22 cellular contexts compared by ENCODE assay signal in genomic region chr21:45408271-45408791, GRCh38. TPM values are rescaled to one million over a fixed set of nuclear protein-coding genes. Genes with fewer than 3 reads are reported as not detected.
DNase-seq lines count a peak whose midpoint lies in the region; ATAC-seq and TF ChIP-seq lines count a peak whose summit lies in the region.
"Had no signal": no experiment of that assay in that cellular context is flagged by ENCODE, and none has a peak within 500 bp of the region (broad histone marks: within the 10 kb centered on the region; RNA-seq: fewer than 3 reads in every experiment).

No MANE protein-coding gene starts in this region.

- peak overlapping the region; percentile 69 for H3K27ac Mint-ChIP-seq in Caco-2 (ENCODE audit: unreplicated experiment)
- H3K27ac Mint-ChIP-seq in nephron progenitor cell: no peak overlapping the region
- no peak overlapping the region for H3K27ac Mint-ChIP-seq in T-helper 2 cell treated with Interferon-gamma antibody and Interleukin-4, amounts not matched to agents 5 μg/mL and 100 μg/mL, for 36 hours
- H3K27ac Mint-ChIP-seq: activated CD4-positive, alpha-beta T cell treated with anti-CD3 and anti-CD28 coated beads, Interleukin-2, amount 10 ng/mL, durations not matched to agents 7 days and 5 days; activated naive CD8-positive, alpha-beta T cell treated with anti-CD3 and anti-CD28 coated beads, Interleukin-2, amount 10 ng/mL, durations not matched to agents 7 days and 5 days; stimulated activated naive B cell treated with anti-CD40 and anti-IgM and Interleukin-4, amounts not matched to agents 10 μg/mL and 1 μg/mL and 100 μg/mL, for 72 hours had no signal

- intact Hi-C loops in Caco-2 (cut with micrococcal nuclease; ENCODE audit: unreplicated experiment) (no loop called here), left ventricle myocardium superior (cut with micrococcal nuclease) (no loop called here)

- no peak for DNase-seq in Caco-2
- peak; percentile 44 for DNase-seq in RWPE2 (ENCODE audit: low spot score)
- peak; percentile 16 for DNase-seq in left ventricle myocardium superior
- no peak for DNase-seq in nephron progenitor cell
- DNase-seq in T-helper 2 cell treated with Interferon-gamma antibody and Interleukin-4, amounts not matched to agents 5 μg/mL and 100 μg/mL, for 36 hours (ENCODE audit: low spot score): no peak
- DNase-seq in activated naive CD4-positive, alpha-beta T cell treated with anti-CD3 and anti-CD28 coated beads, Interleukin-2, amount 50 U/mL, for 16 hours: no peak
- DNase-seq: ACHN; activated CD4-positive, alpha-beta T cell treated with anti-CD3 and anti-CD28 coated beads, Interleukin-2, amount 10 ng/mL, durations not matched to agents 7 days and 5 days; activated naive CD8-positive, alpha-beta T cell treated with anti-CD3 and anti-CD28 coated beads, Interleukin-2, amount 10 ng/mL, durations not matched to agents 7 days and 5 days; EL; foreskin melanocyte; GOT3; MM.1S; NCI-H2081; NCI-H748 treated with DMSO at 0.1 percent for 48 hours; SHP77 treated with DMSO at 0.1 percent for 48 hours; stimulated activated naive B cell treated with anti-CD40 and anti-IgM and Interleukin-4, amounts not matched to agents 10 μg/mL and 1 μg/mL and 100 μg/mL, for 72 hours; T-helper 9 cell had no signal

- H3K4me3 Mint-ChIP-seq in Caco-2 (ENCODE audit: unreplicated experiment): peak overlapping the region; percentile 76
- peak overlapping the region; percentile 60 for H3K4me3 Mint-ChIP-seq in nephron progenitor cell
- H3K4me3 Mint-ChIP-seq in T-helper 2 cell treated with Interferon-gamma antibody and Interleukin-4, amounts not matched to agents 5 μg/mL and 100 μg/mL, for 36 hours: no peak overlapping the region
- H3K4me3 Mint-ChIP-seq: activated CD4-positive, alpha-beta T cell treated with anti-CD3 and anti-CD28 coated beads, Interleukin-2, amount 10 ng/mL, durations not matched to agents 7 days and 5 days; activated naive CD8-positive, alpha-beta T cell treated with anti-CD3 and anti-CD28 coated beads, Interleukin-2, amount 10 ng/mL, durations not matched to agents 7 days and 5 days; stimulated activated naive B cell treated with anti-CD40 and anti-IgM and Interleukin-4, amounts not matched to agents 10 μg/mL and 1 μg/mL and 100 μg/mL, for 72 hours had no signal

- H3K4me3 ChIP-seq in Caco-2 (ENCODE audit: low read depth, low read length): no peak overlapping the region
- H3K4me3 ChIP-seq in RWPE2 (ENCODE audit: severe bottlenecking): no peak overlapping the region
- H3K4me3 ChIP-seq: skin epidermis had no signal

- BruUV-seq in Caco-2 (replicated peaks; lab: Mats Ljungman, UMichigan): no TSS peak

- H3K9me3 Mint-ChIP-seq in Caco-2 (ENCODE audit: unreplicated experiment) (no peaks in the 10 kb centered on the region), nephron progenitor cell (no peaks in the 10 kb centered on the region)
- no peaks in the 10 kb centered on the region for H3K9me3 Mint-ChIP-seq in T-helper 2 cell treated with Interferon-gamma antibody and Interleukin-4, amounts not matched to agents 5 μg/mL and 100 μg/mL, for 36 hours
- H3K9me3 Mint-ChIP-seq: activated CD4-positive, alpha-beta T cell treated with anti-CD3 and anti-CD28 coated beads, Interleukin-2, amount 10 ng/mL, durations not matched to agents 7 days and 5 days; activated naive CD8-positive, alpha-beta T cell treated with anti-CD3 and anti-CD28 coated beads, Interleukin-2, amount 10 ng/mL, durations not matched to agents 7 days and 5 days; stimulated activated naive B cell treated with anti-CD40 and anti-IgM and Interleukin-4, amounts not matched to agents 10 μg/mL and 1 μg/mL and 100 μg/mL, for 72 hours had no signal

- ATAC-seq in RWPE2 (ENCODE audit: low read depth) (no peak), left ventricle myocardium superior (no peak), GM19455 (IDR thresholded peaks at IDR 0.05; ENCODE audit: unreplicated experiment) (no peak), GM18867 (IDR thresholded peaks at IDR 0.05; ENCODE audit: unreplicated experiment) (no peak)
- ATAC-seq: stimulated activated naive B cell treated with anti-CD40 and anti-IgM and Interleukin-4, amounts not matched to agents 10 μg/mL and 1 μg/mL and 100 μg/mL, for 72 hours had no signal

- H3K4me1 ChIP-seq in Caco-2: peaks cover 60% of the 10 kb centered on the region
- peaks cover 34% of the 10 kb centered on the region for H3K4me1 ChIP-seq in RWPE2 (ENCODE audit: insufficient read depth, poor library complexity, severe bottlenecking)

- CTCF ChIA-PET in Caco-2 (lab: Charles Lee): no interaction called here

- H3K27me3 ChIP-seq in Caco-2 (replicated peaks; ENCODE audit: control insufficient read depth, insufficient read depth, low read length): no peaks in the 10 kb centered on the region
- no peaks in the 10 kb centered on the region for H3K27me3 ChIP-seq in RWPE2 (ENCODE audit: insufficient read depth, poor library complexity, severe bottlenecking)

- H3K36me3 ChIP-seq in Caco-2 (ENCODE audit: control insufficient read depth, insufficient read depth, low read length) (peaks cover 2% of the 10 kb centered on the region; the same call in 1 of the 2 replicates), RWPE2 (ENCODE audit: low read depth) (no peaks in the 10 kb centered on the region)
- H3K36me3 ChIP-seq: neutrophil had no signal

- H3K36me3 Mint-ChIP-seq in Caco-2 (ENCODE audit: insufficient read depth, unreplicated experiment) (peaks cover 34% of the 10 kb centered on the region), nephron progenitor cell (ENCODE audit: low read depth) (no peaks in the 10 kb centered on the region)
- no peaks in the 10 kb centered on the region for H3K36me3 Mint-ChIP-seq in T-helper 2 cell treated with Interferon-gamma antibody and Interleukin-4, amounts not matched to agents 5 μg/mL and 100 μg/mL, for 36 hours (ENCODE audit: low read depth)
- H3K36me3 Mint-ChIP-seq: activated naive CD8-positive, alpha-beta T cell treated with anti-CD3 and anti-CD28 coated beads, Interleukin-2, amount 10 ng/mL, durations not matched to agents 7 days and 5 days had no signal

- H3K4me1 Mint-ChIP-seq in Caco-2 (ENCODE audit: low read depth, unreplicated experiment) (peaks cover 25% of the 10 kb centered on the region), nephron progenitor cell (peaks cover 82% of the 10 kb centered on the region)
- peaks cover 2% of the 10 kb centered on the region for H3K4me1 Mint-ChIP-seq in T-helper 2 cell treated with Interferon-gamma antibody and Interleukin-4, amounts not matched to agents 5 μg/mL and 100 μg/mL, for 36 hours (ENCODE audit: low read depth)

- H3K9me3 ChIP-seq in Caco-2 (no peaks in the 10 kb centered on the region), RWPE2 (ENCODE audit: severe bottlenecking) (no peaks in the 10 kb centered on the region)
- H3K9me3 ChIP-seq: neutrophil had no signal

- POLR2A ChIA-PET in Caco-2 (lab: Charles Lee): interaction anchor here (0.6 kb wide), 1 partner anchor 56 kb away, joined by 3 read pairs; no protein-coding TSS in a partner anchor

- H3K27ac ChIP-seq in RWPE2 (ENCODE audit: poor library complexity, severe bottlenecking): no peak overlapping the region
- H3K27ac ChIP-seq: neutrophil had no signal

- H3K27me3 Mint-ChIP-seq in Caco-2 (ENCODE audit: insufficient read depth, unreplicated experiment) (no peaks in the 10 kb centered on the region), nephron progenitor cell (ENCODE audit: low read depth, poor library complexity) (peaks cover 11% of the 10 kb centered on the region)
- peaks cover 28% of the 10 kb centered on the region for H3K27me3 Mint-ChIP-seq in T-helper 2 cell treated with Interferon-gamma antibody and Interleukin-4, amounts not matched to agents 5 μg/mL and 100 μg/mL, for 36 hours (ENCODE audit: low read depth)

- TF ChIP-seq CTCF in Caco-2 (IDR thresholded peaks at IDR 0.05; ENCODE audit: insufficient read depth in 1 of 2, low read depth in 1 of 2, low read length in 1 of 2, severe bottlenecking in 1 of 2, unreplicated experiment in 1 of 2) (no peak), RWPE2 (IDR thresholded peaks at IDR 0.05; ENCODE audit: poor library complexity, severe bottlenecking) (no peak), nephron progenitor cell (IDR thresholded peaks at IDR 0.05) (no peak)

RNA-seq across cellular contexts. Expression of gene COL18A1, which starts 3.4 kb away (rescaled TPM):
- 160 and 170 TPM in 2 replicates for total RNA-seq in Caco-2 (2022)
- total RNA-seq in left ventricle myocardium superior: 52.4 TPM

Comparison
In these comparisons a context has a peak if more than half of its experiments do, and no peak if none do; other contexts are left out.
1. DNase-seq: peak in RWPE2 (single experiment) and left ventricle myocardium superior (single experiment); none in Caco-2 (0 of 2), nephron progenitor cell (single experiment), T-helper 2 cell treated with Interferon-gamma antibody and Interleukin-4, amounts not matched to agents 5 μg/mL and 100 μg/mL, for 36 hours (single experiment) and activated naive CD4-positive, alpha-beta T cell treated with anti-CD3 and anti-CD28 coated beads, Interleukin-2, amount 50 U/mL, for 16 hours (single experiment).